Comparison of ENCODE assay signal across 22 cellular contexts in genomic region chr11:47603295-47603694, GRCh38. TPM values are rescaled to one million over a fixed set of nuclear protein-coding genes. Genes with fewer than 3 reads are reported as not detected.
"Had no signal": no experiment of that assay in that cellular context is flagged by ENCODE, and none has a peak within 500 bp of the region (broad histone marks: within the 10 kb centered on the region; RNA-seq: fewer than 3 reads in every experiment).

No MANE protein-coding gene starts in this region.

- H3K4me2 ChIP-seq: hepatocyte had no signal

- H3K27me3 ChIP-seq: dorsolateral prefrontal cortex, hepatocyte, right lobe of liver, testis, tibial nerve, upper lobe of right lung, vagina had no signal

- H3K79me2 ChIP-seq: hepatocyte had no signal

- ATAC-seq: left colon; left ventricle myocardium superior; psoas muscle; right lobe of liver; stimulated activated effector memory CD8-positive, alpha-beta T cell treated with anti-CD3 and anti-CD28 coated beads, Interleukin-12 subunit alpha, Interleukin-12 subunit beta, amount 100 ng/mL, for 72 hours; upper lobe of right lung had no signal

- H3K36me3 ChIP-seq: right lobe of liver, tibial nerve, upper lobe of right lung, vagina had no signal

- H3K4me1 ChIP-seq: psoas muscle, right lobe of liver, upper lobe of right lung had no signal

- DNase-seq: cortex of kidney; dorsolateral prefrontal cortex; effector CD8-positive, alpha-beta T cell; foreskin fibroblast; left colon; left ventricle myocardium superior; mesenchymal stem cell; naive B cell; retina; right lobe of liver; stimulated activated CD4-positive, alpha-beta T cell treated with anti-CD3 and anti-CD28 coated beads, Interleukin-4, amount 100 ng/mL, for 1 hour; stimulated activated CD8-positive, alpha-beta memory T cell treated with anti-CD3 and anti-CD28 coated beads, Interleukin-4, amount 100 ng/mL, for 48 hours; testis; upper lobe of right lung had no signal

- H3K9me3 ChIP-seq: psoas muscle, right lobe of liver, testis, tibial nerve, upper lobe of right lung, vagina had no signal

- H3K27ac ChIP-seq: dorsolateral prefrontal cortex, hepatocyte, psoas muscle, right lobe of liver, testis, tibial nerve, upper lobe of right lung, vagina had no signal

- H2AFZ ChIP-seq: hepatocyte had no signal

- H3K4me3 ChIP-seq: dorsolateral prefrontal cortex, hepatocyte, lung, psoas muscle, right lobe of liver, testis, tibial nerve, upper lobe of right lung, vagina had no signal

RNA-seq across cellular contexts. Expression of gene C1QTNF4, which starts 9.1 kb away (rescaled TPM):
- total RNA-seq: left ventricle myocardium superior had no signal
- polyA plus RNA-seq: fibroblast of lung had no signal

RNA-seq across cellular contexts. Expression of gene FAM180B, which starts 16.8 kb away (rescaled TPM):
- total RNA-seq: fibroblast of lung, kidney epithelial cell, left ventricle myocardium superior, right lobe of liver, testis, upper lobe of right lung, vagina had no signal
- polyA plus RNA-seq: fibroblast of lung, hepatocyte had no signal
